8 cellular contexts compared by ENCODE assay signal in genomic region chr4:89901808-89902431, GRCh38. TPM values are rescaled to one million over a fixed set of nuclear protein-coding genes. Genes with fewer than 3 reads are reported as not detected.
DNase-seq lines count a peak whose midpoint lies in the region; ATAC-seq lines count a peak whose summit lies in the region.

No MANE protein-coding gene starts in this region.

- DNase-seq in DMS 273 (lab: John Stamatoyannopoulos, UW; ENCODE audit: unreplicated experiment) = peak; percentile 72
- peak; percentile 26 for DNase-seq in NCI-H774 (lab: John Stamatoyannopoulos, UW)
- peak; percentile 41 for DNase-seq in activated CD4-positive, alpha-beta T cell treated with anti-CD3 and anti-CD28 coated beads, Interleukin-2, amount 50 U/mL, for 1 hour
- DNase-seq in dedifferentiated amniotic fluid mesenchymal stem cell (ENCODE audit: extremely low spot score) = peak; percentile 74
- peak; percentile 25 to 34 for DNase-seq in left colon
- peak; percentile 48 for DNase-seq in stimulated activated CD4-positive, alpha-beta T cell treated with anti-CD3 and anti-CD28 coated beads, Interleukin-4, amount 100 ng/mL, for 1 hour

- ATAC-seq in GM21515 (IDR thresholded peaks at IDR 0.05; ENCODE audit: unreplicated experiment) (peak; percentile 85), HG03575 (IDR thresholded peaks at IDR 0.05; ENCODE audit: extremely low read depth, insufficient number of reproducible peaks, low FRiP score, unreplicated experiment) (peak; percentile 36), left colon (peak; percentile 77)

- intact Hi-C loops in left colon (cut with DNase I, micrococcal nuclease) = loop anchor here in 1 of 2 donors (5.0 to 10.0 kb wide), 2 partner anchors 417 to 675 kb away; no protein-coding TSS in a partner anchor

RNA-seq across cellular contexts. Expression of gene MMRN1, which starts 7.3 kb away (rescaled TPM):
- total RNA-seq in left colon = 10 to 100 TPM; 13.1 to 14.0 TPM

Comparison
In these comparisons a context has a peak if more than half of its experiments do, and no peak if none do; other contexts are left out.
1. Peak in every context shown above with its lines: DNase-seq and ATAC-seq.